ENCODE assay signal across 22 cellular contexts in genomic region chr5:97923496-97923895, GRCh38.
A peak's percentile ranks its signal among the peaks of the same experiment; 100 is the strongest.
DNase-seq lines count a peak whose midpoint lies in the region; ATAC-seq, FAIRE-seq and TF ChIP-seq lines count a peak whose summit lies in the region.
"Had no signal": no experiment of that assay in that cellular context is flagged by ENCODE, and none has a peak within 500 bp of the region (broad histone marks: within the 10 kb centered on the region; RNA-seq: fewer than 3 reads in every experiment).

No MANE protein-coding gene starts in this region.

- peak; percentile 49 for FAIRE-seq in keratinocyte (lab: Jason Lieb, UNC)
- FAIRE-seq: endothelial cell of umbilical vein, G401.6, TTC549 had no signal

- no peaks in the 10 kb centered on the region for H3K9me1 ChIP-seq in keratinocyte (ENCODE audit: control insufficient read depth, extremely low read depth, insufficient read depth, low read length)

- H3K4me1 ChIP-seq in keratinocyte (ENCODE audit: control insufficient read depth, extremely low read depth, insufficient read depth, low read length): no peaks in the 10 kb centered on the region
- H3K4me1 ChIP-seq in MM.1S (ENCODE audit: low read length): no peaks in the 10 kb centered on the region
- H3K4me1 ChIP-seq: gastrocnemius medialis, transverse colon had no signal

- no peaks in the 10 kb centered on the region for H4K20me1 ChIP-seq in keratinocyte (ENCODE audit: control insufficient read depth, extremely low read depth, insufficient read depth, low read length)
- no peaks in the 10 kb centered on the region for H4K20me1 ChIP-seq in MM.1S (ENCODE audit: insufficient read depth, low read length)

- TF ChIP-seq CTCF in keratinocyte (optimal IDR thresholded peaks at IDR 0.05 in 1 of 3, IDR thresholded peaks at IDR 0.05 in 1 of 3, conservative IDR thresholded peaks at IDR 0.05 in 1 of 3; ENCODE audit: extremely low read depth in 1 of 3, insufficient read depth in 2 of 3, low read length in 3 of 3) (no peak), MM.1S (IDR thresholded peaks at IDR 0.05; ENCODE audit: low read length) (no peak)

- DNase-seq in keratinocyte (ENCODE audit: low read depth, low spot score) (no peak), MM.1S (no peak), DMS 273 treated with DMSO at 0.1 percent for 48 hours (lab: John Stamatoyannopoulos, UW) (no peak), activated gamma-delta T cell treated with Interleukin-2 at 50 U/mL for 16 hours (no peak), activated gamma-delta T cell (lab: John Stamatoyannopoulos, UW) (no peak)
- DNase-seq: activated CD4-positive, alpha-beta T cell treated with anti-CD3 and anti-CD28 coated beads, Interleukin-2, amount 50 U/mL, for 1 hour; activated T-cell treated with anti-CD3 and anti-CD28 coated beads, Interleukin-2, amount 50 U/mL, for 1 hour; gastrocnemius medialis; NCI-H146; NCI-H510A; stimulated activated naive CD4-positive, alpha-beta T cell treated with Interleukin-2 at 50 U/mL for 16 hours; SW 1271; transverse colon had no signal

- H3K79me2 ChIP-seq in keratinocyte (ENCODE audit: control insufficient read depth, insufficient read depth, low read length) (no peaks in the 10 kb centered on the region), MM.1S (ENCODE audit: low read length) (no peaks in the 10 kb centered on the region)

- H3K27ac ChIP-seq in keratinocyte (ENCODE audit: control insufficient read depth, insufficient read depth, low read length) (no peak overlapping the region), MM.1S (ENCODE audit: low read length) (no peak overlapping the region)
- H3K27ac ChIP-seq: coronary artery, gastrocnemius medialis, neutrophil, transverse colon had no signal

- dilution Hi-C loops in keratinocyte (cut with MboI; ENCODE audit: extremely low pct_ligation_motif_present, low sequenced_read_pairs): no loop called here

- H3K36me3 ChIP-seq in keratinocyte (ENCODE audit: control insufficient read depth in 2 of 2, extremely low read depth in 1 of 2, insufficient read depth in 2 of 2, low read length in 2 of 2) (no peaks in the 10 kb centered on the region), MM.1S (replicated peaks; ENCODE audit: insufficient read depth, low read length) (no peaks in the 10 kb centered on the region)
- H3K36me3 ChIP-seq: gastrocnemius medialis, neutrophil, transverse colon had no signal

- H3K9me3 ChIP-seq in keratinocyte (ENCODE audit: control insufficient read depth, low read depth, low read length) (no peaks in the 10 kb centered on the region), MM.1S (replicated peaks; ENCODE audit: insufficient read depth, low read length) (no peaks in the 10 kb centered on the region)
- H3K9me3 ChIP-seq: gastrocnemius medialis, neutrophil, transverse colon had no signal

- no peaks in the 10 kb centered on the region for H3F3A ChIP-seq in MM.1S (ENCODE audit: insufficient read depth, low read length)

- no peak overlapping the region for H3K9ac ChIP-seq in keratinocyte (ENCODE audit: control insufficient read depth, extremely low read depth, insufficient read depth, low read length)
- H3K9ac ChIP-seq in MM.1S (ENCODE audit: low read length): no peak overlapping the region

- H3K4me2 ChIP-seq in keratinocyte (ENCODE audit: control insufficient read depth, extremely low read depth, insufficient read depth, low read depth, low read length) (no peak overlapping the region), MM.1S (ENCODE audit: low read depth, low read length) (no peak overlapping the region)

- H2AFZ ChIP-seq in keratinocyte (ENCODE audit: control insufficient read depth, low read length) (no peak overlapping the region), MM.1S (ENCODE audit: low read length) (no peak overlapping the region)

- peak; percentile 76 for ATAC-seq in GM18867 (IDR thresholded peaks at IDR 0.05; ENCODE audit: unreplicated experiment)
- ATAC-seq in GM21390 (IDR thresholded peaks at IDR 0.05; ENCODE audit: unreplicated experiment): peak; percentile 47
- ATAC-seq in HG03097 (IDR thresholded peaks at IDR 0.05; ENCODE audit: low FRiP score, unreplicated experiment): peak; percentile 56
- ATAC-seq: gastrocnemius medialis, left lobe of liver had no signal

- no peaks in the 10 kb centered on the region for H3K9me2 ChIP-seq in MM.1S (replicated peaks; ENCODE audit: insufficient read depth, low read length)

- H3K27me3 ChIP-seq in keratinocyte (ENCODE audit: control insufficient read depth, extremely low read depth, insufficient read depth, low read length): no peaks in the 10 kb centered on the region
- H3K27me3 ChIP-seq in MM.1S (replicated peaks; ENCODE audit: insufficient read depth, low read length): no peaks in the 10 kb centered on the region
- H3K27me3 ChIP-seq: gastrocnemius medialis, neutrophil, transverse colon had no signal

- H3K4me3 ChIP-seq in keratinocyte (ENCODE audit: control insufficient read depth in 2 of 3, extremely low read depth in 1 of 3, insufficient read depth in 2 of 3, low read depth in 1 of 3, low read length in 3 of 3) (no peak overlapping the region), MM.1S (ENCODE audit: low read length) (no peak overlapping the region)
- H3K4me3 ChIP-seq: coronary artery, gastrocnemius medialis, transverse colon had no signal
